8 cellular contexts compared by ENCODE assay signal in genomic region chr19:44753932-44754742, GRCh38. TPM values are rescaled to one million over a fixed set of nuclear protein-coding genes. Genes with fewer than 3 reads are reported as not detected.
A peak's percentile ranks its signal among the peaks of the same experiment; 100 is the strongest.
DNase-seq lines count a peak whose midpoint lies in the region; ATAC-seq and TF ChIP-seq lines count a peak whose summit lies in the region.

No MANE protein-coding gene starts in this region.

- peak overlapping the region; percentile 86 for H3K4me2 ChIP-seq in mesenchymal stem cell (ENCODE audit: low read length, poor library complexity, severe bottlenecking)

- peak overlapping the region; percentile 79 to 94 for H3K4ac ChIP-seq in mesenchymal stem cell (ENCODE audit: low read depth in 1 of 2, low read length in 2 of 2)

- H4K91ac ChIP-seq in mesenchymal stem cell (ENCODE audit: low read length): peak overlapping the region; percentile 98

- H3K27ac ChIP-seq in effector memory CD4-positive, alpha-beta T cell (ENCODE audit: insufficient read depth, low read length, poor library complexity, severe bottlenecking): peak overlapping the region; percentile 94
- H3K27ac ChIP-seq in mesenchymal stem cell (ENCODE audit: low read length, poor library complexity, severe bottlenecking): peak overlapping the region; percentile 60

- H3K36me3 ChIP-seq in BE2C (no peaks in the 10 kb centered on the region; the same call in none of the 2 replicates), mesenchymal stem cell (ENCODE audit: control insufficient read depth in 1 of 2, insufficient read depth in 2 of 2, low read depth in 1 of 2, low read length in 2 of 2) (peaks cover 30 to 62% of the 10 kb centered on the region in 2 experiments)
- H3K36me3 ChIP-seq in effector memory CD4-positive, alpha-beta T cell (ENCODE audit: control insufficient read depth, insufficient read depth, low read length): peaks cover 29% of the 10 kb centered on the region

- peaks cover 14% of the 10 kb centered on the region for H3K4me1 ChIP-seq in BE2C
- H3K4me1 ChIP-seq in effector memory CD4-positive, alpha-beta T cell (ENCODE audit: control insufficient read depth, insufficient read depth, low read length, poor library complexity, severe bottlenecking): peaks cover 60% of the 10 kb centered on the region
- H3K4me1 ChIP-seq in mesenchymal stem cell (ENCODE audit: control insufficient read depth, insufficient read depth, low read depth, low read length): peaks cover 67% of the 10 kb centered on the region

- peak overlapping the region; percentile 72 for H2AK5ac ChIP-seq in mesenchymal stem cell (ENCODE audit: low read length, severe bottlenecking)

- H3K14ac ChIP-seq in mesenchymal stem cell (ENCODE audit: low read length in 2 of 2): peak overlapping the region in 1 of 2 experiments; percentile 76

- peak overlapping the region; percentile 94 for H2BK15ac ChIP-seq in mesenchymal stem cell (ENCODE audit: low read depth, poor library complexity, severe bottlenecking)

- H3K23ac ChIP-seq in mesenchymal stem cell (ENCODE audit: low read length in 2 of 2): no peak overlapping the region

- H3K4me3 ChIP-seq in BE2C (ENCODE audit: low read depth, low read length) (peak overlapping the region; percentile 52), mesenchymal stem cell (ENCODE audit: insufficient read depth in 1 of 2, low read depth in 1 of 2, low read length in 2 of 2) (peak overlapping the region in 1 of 2 experiments; percentile 79)
- H3K4me3 ChIP-seq in effector memory CD4-positive, alpha-beta T cell (ENCODE audit: insufficient read depth, low read depth, low read length, poor library complexity, severe bottlenecking): peak overlapping the region; percentile 76

- peak overlapping the region; percentile 51 for H2BK5ac ChIP-seq in mesenchymal stem cell (ENCODE audit: low read depth, low read length, poor library complexity, severe bottlenecking)

- H3K9me3 ChIP-seq in BE2C (no peaks in the 10 kb centered on the region), mesenchymal stem cell (ENCODE audit: control insufficient read depth, low read length) (no peaks in the 10 kb centered on the region)
- H3K9me3 ChIP-seq in effector memory CD4-positive, alpha-beta T cell (ENCODE audit: control insufficient read depth, low read length): no peaks in the 10 kb centered on the region

- WGBS in mesenchymal stem cell: 2% methylated on average over 27 of the region's 33 CpGs

- H3K27me3 ChIP-seq in BE2C: no peaks in the 10 kb centered on the region
- H3K27me3 ChIP-seq in effector memory CD4-positive, alpha-beta T cell (replicated peaks; ENCODE audit: control insufficient read depth, insufficient read depth, low read length, poor library complexity, severe bottlenecking): no peaks in the 10 kb centered on the region
- H3K27me3 ChIP-seq in mesenchymal stem cell (ENCODE audit: control insufficient read depth in 1 of 2, insufficient read depth in 1 of 2, low read length in 2 of 2): no peaks in the 10 kb centered on the region

- H2BK120ac ChIP-seq in mesenchymal stem cell (ENCODE audit: low read depth, low read length): peak overlapping the region; percentile 91

- peak overlapping the region; percentile 79 to 93 for H3K18ac ChIP-seq in mesenchymal stem cell (ENCODE audit: low read depth in 1 of 2, low read length in 2 of 2)

- H3K79me1 ChIP-seq in mesenchymal stem cell (replicated peaks; ENCODE audit: low read length, poor library complexity, severe bottlenecking): peaks cover 9% of the 10 kb centered on the region

- ATAC-seq in GM21381 (IDR thresholded peaks at IDR 0.05; ENCODE audit: unreplicated experiment) (peak; percentile 34), HG03378 (IDR thresholded peaks at IDR 0.05; ENCODE audit: unreplicated experiment) (no peak)

- peak overlapping the region; percentile 91 for H4K8ac ChIP-seq in mesenchymal stem cell (ENCODE audit: low read length)

- no peak for TF ChIP-seq CTCF in BE2C (IDR thresholded peaks at IDR 0.05; ENCODE audit: low read depth, low read length)

- H3K9ac ChIP-seq in mesenchymal stem cell (ENCODE audit: low read length): peak overlapping the region; percentile 90

- no peak overlapping the region for H2AFZ ChIP-seq in mesenchymal stem cell (ENCODE audit: low read depth, low read length)

- peak; percentile 76 for DNase-seq in BE2C
- DNase-seq in NCI-H226: peak; percentile 83
- peak; percentile 95 for DNase-seq in activated CD4-positive, alpha-beta T cell treated with anti-CD3 and anti-CD28 coated beads, Interleukin-2, amount 50 U/mL, for 48 hours
- peak; percentile 36 to 59 (median 38) for DNase-seq in effector memory CD4-positive, alpha-beta T cell
- DNase-seq in mesenchymal stem cell: peak; percentile 89
- peak; percentile 81 to 84 for DNase-seq in stimulated activated CD8-positive, alpha-beta memory T cell treated with anti-CD3 and anti-CD28 coated beads, Interleukin-15, amount 100 ng/mL, for 48 hours (ENCODE audit: low read depth in 2 of 2)

- peak overlapping the region; percentile 75 to 92 for H2BK12ac ChIP-seq in mesenchymal stem cell (ENCODE audit: low read length in 2 of 2)

RNA-seq across cellular contexts. Expression of gene BCL3, which starts 5.6 kb away (rescaled TPM):
- 14.5 TPM for polyA plus RNA-seq in BE2C (2012; ENCODE audit: insufficient read depth, insufficient read length, low read depth)
- polyA plus RNA-seq in mesenchymal stem cell (2013, experiment 1 of 2): 48.8 TPM
- polyA plus RNA-seq in mesenchymal stem cell (2013, experiment 2 of 2): 47.7 TPM

RNA-seq across cellular contexts. Expression of gene CBLC, which starts 23.6 kb away (rescaled TPM):
- not detected for polyA plus RNA-seq in BE2C (2012; ENCODE audit: insufficient read depth, insufficient read length, low read depth)
- not detected for polyA plus RNA-seq in mesenchymal stem cell (2013, experiment 1 of 2)
- not detected for polyA plus RNA-seq in mesenchymal stem cell (2013, experiment 2 of 2)

RNA-seq across cellular contexts. Expression of gene BCAM, which starts 54.8 kb away (rescaled TPM):
- polyA plus RNA-seq in BE2C (2012; ENCODE audit: insufficient read depth, insufficient read length, low read depth): 7.3 TPM
- polyA plus RNA-seq in mesenchymal stem cell (2013, experiment 1 of 2): 19.9 TPM
- polyA plus RNA-seq in mesenchymal stem cell (2013, experiment 2 of 2): 20.0 TPM

RNA-seq across cellular contexts. Expression of gene CEACAM16, which starts 55.2 kb away (rescaled TPM):
- 0.28 TPM for polyA plus RNA-seq in BE2C (2012; ENCODE audit: insufficient read depth, insufficient read length, low read depth)
- not detected for polyA plus RNA-seq in mesenchymal stem cell (2013, experiment 1 of 2)
- not detected for polyA plus RNA-seq in mesenchymal stem cell (2013, experiment 2 of 2)

Comparison
In these comparisons a context has a peak if more than half of its experiments do, and no peak if none do; other contexts are left out.
1. DNase-seq: peak in every context shown above with its lines; median percentile 95 in activated CD4-positive, alpha-beta T cell treated with anti-CD3 and anti-CD28 coated beads, Interleukin-2, amount 50 U/mL, for 48 hours; 89 in mesenchymal stem cell; 83 in NCI-H226; 82 in stimulated activated CD8-positive, alpha-beta memory T cell treated with anti-CD3 and anti-CD28 coated beads, Interleukin-15, amount 100 ng/mL, for 48 hours; 76 in BE2C; 38 in effector memory CD4-positive, alpha-beta T cell.